28 cellular contexts compared by ENCODE assay signal in genomic region chr3:126638790-126639189, GRCh38.
"Had no signal": no experiment of that assay in that cellular context is flagged by ENCODE, and none has a peak within 500 bp of the region (broad histone marks: within the 10 kb centered on the region; RNA-seq: fewer than 3 reads in every experiment).

No MANE protein-coding gene starts in this region.

- H3K27ac Mint-ChIP-seq: stimulated activated effector memory CD8-positive, alpha-beta T cell treated with anti-CD3 and anti-CD28 coated beads, Interleukin-12 subunit alpha, Interleukin-12 subunit beta, amount 100 ng/mL, for 72 hours; stimulated activated memory B cell treated with anti-CD40 and anti-IgM and Interleukin-4, amounts not matched to agents 10 μg/mL and 1 μg/mL and 100 μg/mL, for 72 hours; stimulated activated naive B cell treated with anti-CD40 and anti-IgM and Interleukin-4, amounts not matched to agents 10 μg/mL and 1 μg/mL and 100 μg/mL, for 72 hours; stimulated activated naive CD8-positive, alpha-beta T cell treated with anti-CD3 and anti-CD28 coated beads, Interleukin-15, amount 100 ng/mL, for 72 hours; stimulated activated naive CD8-positive, alpha-beta T cell treated with anti-CD3 and anti-CD28 coated beads, Interleukin-15, Interleukin-2, amounts not matched to agents 100 ng/mL and 50 ng/mL, for 24 hours; type B pancreatic cell had no signal

- H3K27me3 ChIP-seq: stomach, suprapubic skin, testis, thyroid gland, tibial artery, tibial nerve, transverse colon, upper lobe of left lung, upper lobe of right lung, uterus, vagina had no signal

- H3K27ac ChIP-seq: stomach, suprapubic skin, testis, thoracic aorta, thyroid gland, tibial artery, tibial nerve, transverse colon, upper lobe of left lung, upper lobe of right lung, uterus, vagina had no signal

- H3K9me3 Mint-ChIP-seq: stimulated activated effector memory CD8-positive, alpha-beta T cell treated with anti-CD3 and anti-CD28 coated beads, Interleukin-12 subunit alpha, Interleukin-12 subunit beta, amount 100 ng/mL, for 72 hours; stimulated activated memory B cell treated with anti-CD40 and anti-IgM and Interleukin-4, amounts not matched to agents 10 μg/mL and 1 μg/mL and 100 μg/mL, for 72 hours; stimulated activated naive CD8-positive, alpha-beta T cell treated with anti-CD3 and anti-CD28 coated beads, Interleukin-15, amount 100 ng/mL, for 72 hours; stimulated activated naive CD8-positive, alpha-beta T cell treated with anti-CD3 and anti-CD28 coated beads, Interleukin-15, Interleukin-2, amounts not matched to agents 100 ng/mL and 50 ng/mL, for 24 hours; type B pancreatic cell had no signal

- ATAC-seq: stimulated activated effector memory CD8-positive, alpha-beta T cell treated with anti-CD3 and anti-CD28 coated beads, Interleukin-12 subunit alpha, Interleukin-12 subunit beta, amount 100 ng/mL, for 72 hours; stimulated activated memory B cell treated with anti-CD40 and anti-IgM and Interleukin-4, amounts not matched to agents 10 μg/mL and 1 μg/mL and 100 μg/mL, for 72 hours; stimulated activated naive B cell treated with anti-CD40 and anti-IgM and Interleukin-4, amounts not matched to agents 10 μg/mL and 1 μg/mL and 100 μg/mL, for 72 hours; stimulated activated naive CD8-positive, alpha-beta T cell treated with anti-CD3 and anti-CD28 coated beads, Interleukin-15, amount 100 ng/mL, for 72 hours; stimulated activated naive CD8-positive, alpha-beta T cell treated with anti-CD3 and anti-CD28 coated beads, Interleukin-15, Interleukin-2, amounts not matched to agents 100 U/mL and 50 U/mL, for 24 hours; upper lobe of right lung had no signal

- H3K36me3 Mint-ChIP-seq: stimulated activated effector memory CD8-positive, alpha-beta T cell treated with anti-CD3 and anti-CD28 coated beads, Interleukin-12 subunit alpha, Interleukin-12 subunit beta, amount 100 ng/mL, for 72 hours had no signal

- H3K4me3 ChIP-seq: stomach, suprapubic skin, testis, thoracic aorta, thyroid gland, tibial artery, tibial nerve, transverse colon, upper lobe of left lung, upper lobe of right lung, uterus, vagina had no signal

- H3K4me1 ChIP-seq: stomach, suprapubic skin, testis, thyroid gland, tibial artery, tibial nerve, transverse colon, upper lobe of left lung, upper lobe of right lung, uterus, vagina had no signal

- H3K9me3 ChIP-seq: stomach, suprapubic skin, testis, thoracic aorta, thyroid gland, tibial artery, tibial nerve, transverse colon, upper lobe of left lung, upper lobe of right lung, uterus, vagina had no signal

- H3K4me3 Mint-ChIP-seq: stimulated activated effector memory CD8-positive, alpha-beta T cell treated with anti-CD3 and anti-CD28 coated beads, Interleukin-12 subunit alpha, Interleukin-12 subunit beta, amount 100 ng/mL, for 72 hours; stimulated activated memory B cell treated with anti-CD40 and anti-IgM and Interleukin-4, amounts not matched to agents 10 μg/mL and 1 μg/mL and 100 μg/mL, for 72 hours; stimulated activated naive B cell treated with anti-CD40 and anti-IgM and Interleukin-4, amounts not matched to agents 10 μg/mL and 1 μg/mL and 100 μg/mL, for 72 hours; stimulated activated naive CD8-positive, alpha-beta T cell treated with anti-CD3 and anti-CD28 coated beads, Interleukin-15, amount 100 ng/mL, for 72 hours; stimulated activated naive CD8-positive, alpha-beta T cell treated with anti-CD3 and anti-CD28 coated beads, Interleukin-15, Interleukin-2, amounts not matched to agents 100 ng/mL and 50 ng/mL, for 24 hours; type B pancreatic cell had no signal

- DNase-seq: stimulated activated CD4-positive, alpha-beta T cell treated with anti-CD3 and anti-CD28 coated beads, Interleukin-2, amount 100 ng/mL, for 48 hours; stimulated activated CD4-positive, alpha-beta T cell treated with anti-CD3 and anti-CD28 coated beads, Interleukin-4, amount 100 ng/mL, for 1 hour; stimulated activated CD4-positive, alpha-beta T cell treated with anti-CD3 and anti-CD28 coated beads, Interleukin-4, amount 100 ng/mL, for 24 hours; stimulated activated CD4-positive, alpha-beta T cell treated with anti-CD3 and anti-CD28 coated beads, Interleukin-4, amount 100 ng/mL, for 4 hours; stimulated activated CD8-positive, alpha-beta memory T cell treated with anti-CD3 and anti-CD28 coated beads, Interleukin-4, amount 100 ng/mL, for 48 hours; stimulated activated naive B cell treated with anti-CD40 and anti-IgM and Interleukin-4, amounts not matched to agents 10 μg/mL and 1 μg/mL and 100 μg/mL, for 72 hours; stimulated activated naive CD4-positive, alpha-beta T cell; stimulated activated naive CD4-positive, alpha-beta T cell treated with Interleukin-2 at 50 U/mL for 16 hours; stimulated activated naive CD8-positive, alpha-beta T cell treated with anti-CD3 and anti-CD28 coated beads, Interleukin-15, amount 100 ng/mL, for 72 hours; stimulated activated naive CD8-positive, alpha-beta T cell treated with anti-CD3 and anti-CD28 coated beads, Interleukin-15, Interleukin-2, amounts not matched to agents 100 U/mL and 50 U/mL, for 24 hours; stomach; substantia nigra; testis; thyroid gland; tibial artery; transverse colon; trophoblast cell; upper lobe of left lung; upper lobe of right lung; uterus had no signal

- H3K4me1 Mint-ChIP-seq: stimulated activated effector memory CD8-positive, alpha-beta T cell treated with anti-CD3 and anti-CD28 coated beads, Interleukin-12 subunit alpha, Interleukin-12 subunit beta, amount 100 ng/mL, for 72 hours; stimulated activated memory B cell treated with anti-CD40 and anti-IgM and Interleukin-4, amounts not matched to agents 10 μg/mL and 1 μg/mL and 100 μg/mL, for 72 hours; stimulated activated naive B cell treated with anti-CD40 and anti-IgM and Interleukin-4, amounts not matched to agents 10 μg/mL and 1 μg/mL and 100 μg/mL, for 72 hours; stimulated activated naive CD8-positive, alpha-beta T cell treated with anti-CD3 and anti-CD28 coated beads, Interleukin-15, amount 100 ng/mL, for 72 hours had no signal

- H3K27me3 Mint-ChIP-seq: stimulated activated naive CD8-positive, alpha-beta T cell treated with anti-CD3 and anti-CD28 coated beads, Interleukin-15, amount 100 ng/mL, for 72 hours; stimulated activated naive CD8-positive, alpha-beta T cell treated with anti-CD3 and anti-CD28 coated beads, Interleukin-15, Interleukin-2, amounts not matched to agents 100 ng/mL and 50 ng/mL, for 24 hours; type B pancreatic cell had no signal

- H3K36me3 ChIP-seq: uterus had no signal
